9 cellular contexts compared by ENCODE assay signal in genomic region chr1:162003825-162004205, GRCh38. TPM values are rescaled to one million over a fixed set of nuclear protein-coding genes. Genes with fewer than 3 reads are reported as not detected.
DNase-seq lines count a peak whose midpoint lies in the region; ATAC-seq and TF ChIP-seq lines count a peak whose summit lies in the region.
"Had no signal": no experiment of that assay in that cellular context is flagged by ENCODE, and none has a peak within 500 bp of the region (broad histone marks: within the 10 kb centered on the region; RNA-seq: fewer than 3 reads in every experiment).

No MANE protein-coding gene starts in this region.

- H3K36me3 ChIP-seq in SJCRH30 (peaks cover 26% of the 10 kb centered on the region), spleen (no peaks in the 10 kb centered on the region)

- no peaks in the 10 kb centered on the region for H3K27me3 ChIP-seq in SJCRH30
- peaks cover 0 to 43% (median 0%) of the 10 kb centered on the region in 7 donors for H3K27me3 ChIP-seq in spleen (replicated peaks in 1 of 7)
- H3K27me3 ChIP-seq: body of pancreas had no signal

- no peaks in the 10 kb centered on the region for H3K36me3 Mint-ChIP-seq in activated naive CD8-positive, alpha-beta T cell treated with anti-CD3 and anti-CD28 coated beads, Interleukin-2, amount 50 U/mL, for 24 hours (ENCODE audit: low read depth)
- no peaks in the 10 kb centered on the region for H3K36me3 Mint-ChIP-seq in stimulated activated naive B cell treated with anti-CD40 and anti-IgM and Interleukin-4, amounts not matched to agents 10 μg/mL and 1 μg/mL and 100 μg/mL, for 72 hours
- H3K36me3 Mint-ChIP-seq in activated naive CD4-positive, alpha-beta T cell treated with anti-CD3 and anti-CD28 coated beads, Interleukin-2, amount 10 ng/mL, durations not matched to agents 7 days and 5 days: no peaks in the 10 kb centered on the region

- no peaks in the 10 kb centered on the region for H3K9me3 Mint-ChIP-seq in activated naive CD8-positive, alpha-beta T cell treated with anti-CD3 and anti-CD28 coated beads, Interleukin-2, amount 50 U/mL, for 24 hours
- H3K9me3 Mint-ChIP-seq in stimulated activated naive B cell treated with anti-CD40 and anti-IgM and Interleukin-4, amounts not matched to agents 10 μg/mL and 1 μg/mL and 100 μg/mL, for 72 hours: no peaks in the 10 kb centered on the region
- no peaks in the 10 kb centered on the region for H3K9me3 Mint-ChIP-seq in activated naive CD4-positive, alpha-beta T cell treated with anti-CD3 and anti-CD28 coated beads, Interleukin-2, amount 10 ng/mL, durations not matched to agents 7 days and 5 days

- no peak overlapping the region for H3K27ac Mint-ChIP-seq in activated naive CD8-positive, alpha-beta T cell treated with anti-CD3 and anti-CD28 coated beads, Interleukin-2, amount 50 U/mL, for 24 hours
- no peak overlapping the region for H3K27ac Mint-ChIP-seq in stimulated activated naive B cell treated with anti-CD40 and anti-IgM and Interleukin-4, amounts not matched to agents 10 μg/mL and 1 μg/mL and 100 μg/mL, for 72 hours
- no peak overlapping the region for H3K27ac Mint-ChIP-seq in activated naive CD4-positive, alpha-beta T cell treated with anti-CD3 and anti-CD28 coated beads, Interleukin-2, amount 10 ng/mL, durations not matched to agents 7 days and 5 days

- DNase-seq in HFF-Myc (ENCODE audit: extremely low read depth, low read depth) (peak; percentile 72), SJCRH30 (peak; percentile 85 to 93), glomerular visceral epithelial cell (ENCODE audit: extremely low spot score) (peak; percentile 87), spleen (no peak)
- DNase-seq in activated naive CD8-positive, alpha-beta T cell treated with anti-CD3 and anti-CD28 coated beads, Interleukin-2, amount 50 U/mL, for 24 hours: no peak
- no peak for DNase-seq in stimulated activated naive B cell treated with anti-CD40 and anti-IgM and Interleukin-4, amounts not matched to agents 10 μg/mL and 1 μg/mL and 100 μg/mL, for 72 hours
- DNase-seq in activated naive CD4-positive, alpha-beta T cell treated with anti-CD3 and anti-CD28 coated beads, Interleukin-2, amount 10 ng/mL, durations not matched to agents 7 days and 5 days: no peak

- H3K27ac ChIP-seq in SJCRH30 (peak overlapping the region; percentile 94), spleen (peak overlapping the region in 5 of 8 donors; percentile 57 to 75 (median 64))

- peaks cover 3% of the 10 kb centered on the region for H3K27me3 Mint-ChIP-seq in activated naive CD8-positive, alpha-beta T cell treated with anti-CD3 and anti-CD28 coated beads, Interleukin-2, amount 50 U/mL, for 24 hours
- peaks cover 16 to 27% of the 10 kb centered on the region in 2 donors for H3K27me3 Mint-ChIP-seq in stimulated activated naive B cell treated with anti-CD40 and anti-IgM and Interleukin-4, amounts not matched to agents 10 μg/mL and 1 μg/mL and 100 μg/mL, for 72 hours
- peaks cover 18% of the 10 kb centered on the region for H3K27me3 Mint-ChIP-seq in activated naive CD4-positive, alpha-beta T cell treated with anti-CD3 and anti-CD28 coated beads, Interleukin-2, amount 10 ng/mL, durations not matched to agents 7 days and 5 days

- no peak for TF ChIP-seq CTCF in HFF-Myc (IDR thresholded peaks at IDR 0.05; ENCODE audit: low read depth, low read length, missing control alignments)
- TF ChIP-seq CTCF in spleen (IDR thresholded peaks at IDR 0.05 in 8 of 11, conservative IDR thresholded peaks at IDR 0.05 in 3 of 11): no peak

- intact Hi-C loops in spleen (cut with DNase I; ENCODE audit: low total_unique reads): no loop called here

- H3K4me3 ChIP-seq in HFF-Myc (replicated peaks; ENCODE audit: low read depth, low read length) (peak overlapping the region; percentile 26), SJCRH30 (peak overlapping the region; percentile 22), spleen (peak overlapping the region in 3 of 8 donors; percentile 16 to 42 (median 20))
- H3K4me3 ChIP-seq: body of pancreas had no signal

- H3K4me1 Mint-ChIP-seq in activated naive CD8-positive, alpha-beta T cell treated with anti-CD3 and anti-CD28 coated beads, Interleukin-2, amount 50 U/mL, for 24 hours: peaks cover 2% of the 10 kb centered on the region
- no peaks in the 10 kb centered on the region for H3K4me1 Mint-ChIP-seq in stimulated activated naive B cell treated with anti-CD40 and anti-IgM and Interleukin-4, amounts not matched to agents 10 μg/mL and 1 μg/mL and 100 μg/mL, for 72 hours
- peaks cover 6% of the 10 kb centered on the region for H3K4me1 Mint-ChIP-seq in activated naive CD4-positive, alpha-beta T cell treated with anti-CD3 and anti-CD28 coated beads, Interleukin-2, amount 10 ng/mL, durations not matched to agents 7 days and 5 days

- ATAC-seq in activated naive CD8-positive, alpha-beta T cell treated with anti-CD3 and anti-CD28 coated beads, Interleukin-2, amount 50 U/mL, for 24 hours: no peak
- no peak for ATAC-seq in stimulated activated naive B cell treated with anti-CD40 and anti-IgM and Interleukin-4, amounts not matched to agents 10 μg/mL and 1 μg/mL and 100 μg/mL, for 72 hours (replicated peaks)
- no peak for ATAC-seq in HG03565 (IDR thresholded peaks at IDR 0.05; ENCODE audit: unreplicated experiment)

- CTCF ChIA-PET in activated naive CD4-positive, alpha-beta T cell treated with anti-CD3 and anti-CD28 coated beads, Interleukin-2, amount 10 ng/mL, durations not matched to agents 7 days and 5 days (lab: Charles Lee): interaction anchor here (0.7 kb wide), 1 partner anchor 33 kb away, joined by 3 read pairs; no protein-coding TSS in a partner anchor

- WGBS in spleen, 5 donors: 19 to 42% (median 25%) methylated on average over 6 of the region's 6 CpGs

- H3K4me1 ChIP-seq in SJCRH30 (peaks cover 34% of the 10 kb centered on the region), spleen (no peaks in the 10 kb centered on the region)
- H3K4me1 ChIP-seq: body of pancreas had no signal

- H3K4me3 Mint-ChIP-seq in activated naive CD8-positive, alpha-beta T cell treated with anti-CD3 and anti-CD28 coated beads, Interleukin-2, amount 50 U/mL, for 24 hours: no peak overlapping the region
- no peak overlapping the region for H3K4me3 Mint-ChIP-seq in stimulated activated naive B cell treated with anti-CD40 and anti-IgM and Interleukin-4, amounts not matched to agents 10 μg/mL and 1 μg/mL and 100 μg/mL, for 72 hours
- H3K4me3 Mint-ChIP-seq in activated naive CD4-positive, alpha-beta T cell treated with anti-CD3 and anti-CD28 coated beads, Interleukin-2, amount 10 ng/mL, durations not matched to agents 7 days and 5 days: no peak overlapping the region

- H3K9me3 ChIP-seq in SJCRH30 (replicated peaks) (no peaks in the 10 kb centered on the region), spleen (peaks cover 0 to 3% (median 0%) of the 10 kb centered on the region in 8 donors)
- H3K9me3 ChIP-seq: body of pancreas had no signal

- no peak for TF ChIP-seq POLR2A in spleen (IDR thresholded peaks at IDR 0.05)

RNA-seq across cellular contexts. Expression of gene OLFML2B, which starts 19.9 kb away (rescaled TPM):
- 39.7 and 40.0 TPM in 2 replicates for total RNA-seq in SJCRH30 (2014; rRNA removed; shearing (Covaris generic))
- 10 to 100 TPM in 6 of 7 donors, 1 to 10 TPM in 1; 6.5 to 39.7 (median 17.9) TPM for total RNA-seq in spleen
- polyA plus RNA-seq in spleen: 1 to 10 TPM; 3.0 to 3.5 (median 3.3) TPM

Comparison
In these comparisons a context has a peak if more than half of its experiments do, and no peak if none do; other contexts are left out.
1. DNase-seq: peak in HFF-Myc (single experiment), SJCRH30 (2 of 2) and glomerular visceral epithelial cell (single experiment); none in spleen (single experiment), activated naive CD8-positive, alpha-beta T cell treated with anti-CD3 and anti-CD28 coated beads, Interleukin-2, amount 50 U/mL, for 24 hours (single experiment), stimulated activated naive B cell treated with anti-CD40 and anti-IgM and Interleukin-4, amounts not matched to agents 10 μg/mL and 1 μg/mL and 100 μg/mL, for 72 hours (single experiment) and activated naive CD4-positive, alpha-beta T cell treated with anti-CD3 and anti-CD28 coated beads, Interleukin-2, amount 10 ng/mL, durations not matched to agents 7 days and 5 days (single experiment).